Comparison of ENCODE assay signal across 29 cellular contexts in genomic region chr13:24022568-24022967, GRCh38.
A peak's percentile ranks its signal among the peaks of the same experiment; 100 is the strongest.
DNase-seq lines count a peak whose midpoint lies in the region; FAIRE-seq and TF ChIP-seq lines count a peak whose summit lies in the region.
"Had no signal": no experiment of that assay in that cellular context is flagged by ENCODE, and none has a peak within 500 bp of the region (broad histone marks: within the 10 kb centered on the region; RNA-seq: fewer than 3 reads in every experiment).

No MANE protein-coding gene starts in this region.

- H3K27me3 Mint-ChIP-seq in activated CD4-positive, alpha-beta memory T cell treated with anti-CD3 and anti-CD28 coated beads for 36 hours, result peaks cover 5% of the 10 kb centered on the region
- peaks cover 6% of the 10 kb centered on the region for H3K27me3 Mint-ChIP-seq in activated CD4-positive, alpha-beta memory T cell treated with anti-CD3 and anti-CD28 coated beads, Interleukin-2, amount 10 ng/mL, durations not matched to agents 7 days and 5 days
- no peaks in the 10 kb centered on the region for H3K27me3 Mint-ChIP-seq in MCF 10A (ENCODE audit: insufficient read depth, unreplicated experiment)

- no peaks in the 10 kb centered on the region for H3K36me3 Mint-ChIP-seq in activated CD4-positive, alpha-beta memory T cell treated with anti-CD3 and anti-CD28 coated beads for 36 hours
- H3K36me3 Mint-ChIP-seq in activated CD4-positive, alpha-beta memory T cell treated with anti-CD3 and anti-CD28 coated beads, Interleukin-2, amount 10 ng/mL, durations not matched to agents 7 days and 5 days (ENCODE audit: low read depth), result no peaks in the 10 kb centered on the region
- H3K36me3 Mint-ChIP-seq in MCF 10A (ENCODE audit: insufficient read depth, unreplicated experiment), result no peaks in the 10 kb centered on the region
- H3K36me3 Mint-ChIP-seq: CD14-positive monocyte; CD8-positive, alpha-beta memory T cell had no signal

- no peak overlapping the region for H3K4me3 ChIP-seq in skeletal muscle cell (ENCODE audit: low read depth, low read length)
- H3K4me3 ChIP-seq: GM12878, K562, PC-9, SJCRH30 had no signal

- CTCF ChIA-PET in activated CD4-positive, alpha-beta memory T cell treated with anti-CD3 and anti-CD28 coated beads for 36 hours (lab: Charles Lee), result interaction anchor here (1.0 to 4.1 kb wide), 4 partner anchors 9 to 206 kb away, joined by 3 to 34 read pairs (median 6); no protein-coding TSS in a partner anchor
- CTCF ChIA-PET in activated CD4-positive, alpha-beta memory T cell treated with anti-CD3 and anti-CD28 coated beads, Interleukin-2, amount 10 ng/mL, durations not matched to agents 7 days and 5 days (lab: Charles Lee), result interaction anchor here (1.0 to 5.3 kb wide), 3 partner anchors 64 to 206 kb away, joined by 3 to 45 read pairs (median 5); no protein-coding TSS in a partner anchor
- CTCF ChIA-PET in MCF 10A (lab: Yijun Ruan, JAX), result interaction anchor here (0.6 to 5.1 kb wide), 9 partner anchors 15 to 692 kb away, joined by 3 to 74 read pairs (median 5); no protein-coding TSS in a partner anchor

- no peak for TF ChIP-seq CTCF in MCF 10A (IDR thresholded peaks at IDR 0.05; ENCODE audit: unreplicated experiment)

- intact Hi-C loops in activated CD4-positive, alpha-beta memory T cell treated with anti-CD3 and anti-CD28 coated beads for 36 hours (cut with micrococcal nuclease), result loop anchor here (10.0 kb wide), 1 partner anchor 98 kb away; no protein-coding TSS in a partner anchor
- intact Hi-C loops in MCF 10A (cut with micrococcal nuclease), result no loop called here

- peaks cover 3% of the 10 kb centered on the region for H3K4me1 Mint-ChIP-seq in activated CD4-positive, alpha-beta memory T cell treated with anti-CD3 and anti-CD28 coated beads for 36 hours (ENCODE audit: low read depth)
- peaks cover 6% of the 10 kb centered on the region for H3K4me1 Mint-ChIP-seq in activated CD4-positive, alpha-beta memory T cell treated with anti-CD3 and anti-CD28 coated beads, Interleukin-2, amount 10 ng/mL, durations not matched to agents 7 days and 5 days
- H3K4me1 Mint-ChIP-seq in MCF 10A (ENCODE audit: insufficient read depth, unreplicated experiment), result no peaks in the 10 kb centered on the region
- H3K4me1 Mint-ChIP-seq: CD14-positive monocyte; CD8-positive, alpha-beta memory T cell had no signal

- peak; percentile 57 for FAIRE-seq in endometrium (lab: Jason Lieb, UNC)
- FAIRE-seq: GM12878, HepG2, K562 had no signal

- H3K27ac Mint-ChIP-seq in activated CD4-positive, alpha-beta memory T cell treated with anti-CD3 and anti-CD28 coated beads for 36 hours, result peak overlapping the region; percentile 8
- no peak overlapping the region for H3K27ac Mint-ChIP-seq in activated CD4-positive, alpha-beta memory T cell treated with anti-CD3 and anti-CD28 coated beads, Interleukin-2, amount 10 ng/mL, durations not matched to agents 7 days and 5 days
- H3K27ac Mint-ChIP-seq in MCF 10A (ENCODE audit: low read depth, unreplicated experiment), result no peak overlapping the region
- H3K27ac Mint-ChIP-seq: CD14-positive monocyte; CD8-positive, alpha-beta memory T cell had no signal

- POLR2A ChIA-PET in activated CD4-positive, alpha-beta memory T cell treated with anti-CD3 and anti-CD28 coated beads for 36 hours (lab: Charles Lee), result no interaction called here
- POLR2A ChIA-PET in activated CD4-positive, alpha-beta memory T cell treated with anti-CD3 and anti-CD28 coated beads, Interleukin-2, amount 10 ng/mL, durations not matched to agents 7 days and 5 days (lab: Charles Lee), result no interaction called here
- POLR2A ChIA-PET in MCF 10A (lab: Yijun Ruan, JAX), result interaction anchor here (0.7 kb wide), 1 partner anchor 23 kb away, joined by 3 read pairs; no protein-coding TSS in a partner anchor

- no TSS peak for BruUV-seq in MCF 10A (replicated peaks; lab: Mats Ljungman, UMichigan)

- H3K4me3 Mint-ChIP-seq in activated CD4-positive, alpha-beta memory T cell treated with anti-CD3 and anti-CD28 coated beads for 36 hours, result no peak overlapping the region
- no peak overlapping the region for H3K4me3 Mint-ChIP-seq in activated CD4-positive, alpha-beta memory T cell treated with anti-CD3 and anti-CD28 coated beads, Interleukin-2, amount 10 ng/mL, durations not matched to agents 7 days and 5 days
- H3K4me3 Mint-ChIP-seq in MCF 10A (ENCODE audit: unreplicated experiment), result no peak overlapping the region
- H3K4me3 Mint-ChIP-seq: CD14-positive monocyte; CD8-positive, alpha-beta memory T cell had no signal

- peak; percentile 19 for DNase-seq in activated CD4-positive, alpha-beta memory T cell treated with anti-CD3 and anti-CD28 coated beads for 36 hours
- no peak for DNase-seq in activated CD4-positive, alpha-beta memory T cell treated with anti-CD3 and anti-CD28 coated beads, Interleukin-2, amount 10 ng/mL, durations not matched to agents 7 days and 5 days
- DNase-seq in MV-4-11 (lab: John Stamatoyannopoulos, UW) (peak; percentile 7), skeletal muscle cell (ENCODE audit: low read depth) (peak; percentile 47), NCI-H1092 treated with DMSO at 0.1 percent for 48 hours (lab: John Stamatoyannopoulos, UW) (no peak), MCF 10A (ENCODE audit: unreplicated experiment) (no peak)
- no peak for DNase-seq in stimulated activated CD4-positive, alpha-beta T cell treated with anti-CD3 and anti-CD28 coated beads, Interleukin-2, amount 100 ng/mL, for 48 hours
- DNase-seq: 8988T; ACHN; BE2C; CD8-positive, alpha-beta memory T cell; DMS 273 treated with DMSO at 0.1 percent for 48 hours; DMS79; EL; GDM1; GOT3; Kasumi-1; NCI-H1417 treated with DMSO at 0.1 percent for 48 hours; NCI-H1694 treated with DMSO at 0.1 percent for 48 hours; NCI-H2081; NCI-H2227 treated with DMSO at 0.1 percent for 48 hours; NCI-H526 treated with DMSO at 0.1 percent for 48 hours; PC-9; SJCRH30 had no signal

- H3K9me3 Mint-ChIP-seq in activated CD4-positive, alpha-beta memory T cell treated with anti-CD3 and anti-CD28 coated beads for 36 hours, result peaks cover 5% of the 10 kb centered on the region
- H3K9me3 Mint-ChIP-seq in activated CD4-positive, alpha-beta memory T cell treated with anti-CD3 and anti-CD28 coated beads, Interleukin-2, amount 10 ng/mL, durations not matched to agents 7 days and 5 days, result no peaks in the 10 kb centered on the region
- H3K9me3 Mint-ChIP-seq in MCF 10A (ENCODE audit: unreplicated experiment), result no peaks in the 10 kb centered on the region
- H3K9me3 Mint-ChIP-seq: CD8-positive, alpha-beta memory T cell had no signal

Comparison
In these comparisons a context has a peak if more than half of its experiments do, and no peak if none do; other contexts are left out.
1. DNase-seq: peak in activated CD4-positive, alpha-beta memory T cell treated with anti-CD3 and anti-CD28 coated beads for 36 hours (single experiment), MV-4-11 (single experiment) and skeletal muscle cell (single experiment); none in activated CD4-positive, alpha-beta memory T cell treated with anti-CD3 and anti-CD28 coated beads, Interleukin-2, amount 10 ng/mL, durations not matched to agents 7 days and 5 days (single experiment), stimulated activated CD4-positive, alpha-beta T cell treated with anti-CD3 and anti-CD28 coated beads, Interleukin-2, amount 100 ng/mL, for 48 hours (0 of 2), NCI-H1092 treated with DMSO at 0.1 percent for 48 hours (single experiment) and MCF 10A (single experiment).